ENCODE assay signal across 13 cellular contexts in the genomic region with DNA sequence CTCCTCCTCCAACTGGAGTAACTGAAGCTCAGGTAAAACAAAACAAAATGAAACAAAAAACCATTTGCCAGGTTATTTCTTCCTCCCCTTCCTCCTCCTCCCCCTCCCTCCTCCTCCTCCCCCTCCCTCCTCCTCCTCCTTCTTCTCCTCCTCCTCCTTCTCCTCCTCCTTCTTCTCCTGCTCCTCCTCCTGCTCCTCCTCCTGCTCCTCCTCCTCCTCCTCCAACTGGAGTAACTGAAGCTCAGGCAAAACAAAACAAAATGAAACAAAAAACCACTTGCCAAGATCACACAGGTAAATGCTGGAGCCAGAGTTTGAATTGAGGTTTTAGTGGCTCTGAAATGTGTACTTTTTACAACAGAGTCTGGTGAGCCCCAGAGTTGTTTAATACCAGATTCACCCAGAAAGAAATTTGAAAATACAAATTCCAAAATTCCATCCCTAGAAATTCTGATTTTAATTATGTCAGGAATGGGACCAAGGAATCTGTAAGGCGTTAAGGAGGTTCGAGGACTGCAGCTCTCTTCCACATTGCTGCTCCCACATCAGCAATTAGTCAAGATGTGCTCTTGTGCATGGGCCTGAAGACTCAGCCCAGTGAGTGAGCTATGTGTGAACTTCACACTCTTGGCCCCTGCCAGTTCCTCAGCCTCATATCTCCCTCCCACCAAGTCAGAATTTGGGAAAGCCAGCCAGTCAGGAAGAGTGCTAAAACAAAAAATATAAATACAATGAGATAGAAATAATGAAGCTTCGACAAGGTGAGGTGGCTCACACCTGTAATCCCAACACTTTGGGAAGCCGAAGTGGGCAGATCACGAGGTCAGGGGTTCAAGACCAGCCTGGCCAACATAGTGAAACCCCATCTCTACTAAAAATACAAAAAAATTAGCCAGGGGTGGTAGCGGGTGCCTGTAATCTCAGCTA. TPM values are rescaled to one million over a fixed set of nuclear protein-coding genes. Genes with fewer than 3 reads are reported as not detected.
DNase-seq lines count a peak whose midpoint lies in the region; FAIRE-seq and TF ChIP-seq lines count a peak whose summit lies in the region.
"Had no signal": no experiment of that assay in that cellular context is flagged by ENCODE, and none has a peak within 500 bp of the region (broad histone marks: within the 10 kb centered on the region; RNA-seq: fewer than 3 reads in every experiment).

No MANE protein-coding gene starts in this region.

- H3K79me2 ChIP-seq in SK-N-SH (ENCODE audit: insufficient read depth): no peaks in the 10 kb centered on the region

- H3K27ac ChIP-seq in SK-N-SH (ENCODE audit: low read depth in 2 of 2, low read length in 1 of 2): no peak overlapping the region
- H3K27ac ChIP-seq in small intestine (ENCODE audit: low read depth in 1 of 2, low read length in 1 of 2): no peak overlapping the region
- H3K27ac ChIP-seq: 22Rv1, thoracic aorta had no signal

- DNase-seq in DMS53 (lab: John Stamatoyannopoulos, UW) (peak; percentile 25), DMS53 treated with DMSO at 0.1 percent for 48 hours (lab: John Stamatoyannopoulos, UW; ENCODE audit: unreplicated experiment) (no peak), SK-N-SH (no peak), fibroblast of the aortic adventitia (ENCODE audit: low read depth) (peak; percentile 30), small intestine (peak; percentile 14), GM03348 (ENCODE audit: low spot score) (no peak), NCI-H187 (lab: John Stamatoyannopoulos, UW) (no peak)
- no peak for DNase-seq in activated T-cell treated with anti-CD3 and anti-CD28 coated beads, Interleukin-2, amount 50 U/mL, for 48 hours
- DNase-seq: DMS79 treated with DMSO at 0.1 percent for 48 hours, erythroblast, left ventricle myocardium superior had no signal

- H3K9me2 ChIP-seq in SK-N-SH: no peaks in the 10 kb centered on the region

- no peak for TF ChIP-seq EP300 in SK-N-SH (IDR thresholded peaks at IDR 0.05; ENCODE audit: borderline replicate concordance in 1 of 2, low read depth in 1 of 2, low read length in 1 of 2)

- 87% methylated on average over 6 of the region's 6 CpGs for WGBS in SK-N-SH (ENCODE audit: low lambda C conversion rate)
- WGBS in small intestine, 3 donors: 79 to 89% (median 81%) methylated on average over 6 of the region's 6 CpGs

- TF ChIP-seq CTCF in SK-N-SH (IDR thresholded peaks at IDR 0.05): no peak
- TF ChIP-seq CTCF in fibroblast of the aortic adventitia (IDR thresholded peaks at IDR 0.05; ENCODE audit: insufficient read depth, low read length): no peak

- peak overlapping the region; percentile 41; the same call in 1 of the 2 replicates for H2AFZ ChIP-seq in SK-N-SH (ENCODE audit: low read depth)

- H3K4me1 ChIP-seq in SK-N-SH (ENCODE audit: control insufficient read depth in 1 of 2, insufficient read depth in 2 of 2, low read depth in 1 of 2, low read length in 1 of 2) (no peaks in the 10 kb centered on the region), small intestine (ENCODE audit: control insufficient read depth in 2 of 2, insufficient read depth in 1 of 2, low read depth in 1 of 2, low read length in 1 of 2) (no peaks in the 10 kb centered on the region)

- TF ChIP-seq RAD21 in SK-N-SH (IDR thresholded peaks at IDR 0.05; ENCODE audit: low read length): no peak

- no peak for FAIRE-seq in small intestine (lab: Jason Lieb, UNC)

- no peaks in the 10 kb centered on the region for H3F3A ChIP-seq in SK-N-SH (replicated peaks; ENCODE audit: insufficient read depth)

- no peaks in the 10 kb centered on the region for H3K27me3 ChIP-seq in SK-N-SH (ENCODE audit: insufficient read depth)
- peaks cover 0 to 2% of the 10 kb centered on the region in 2 donors for H3K27me3 ChIP-seq in small intestine (ENCODE audit: control insufficient read depth in 2 of 2, insufficient read depth in 2 of 2, low read length in 2 of 2)

- H3K9ac ChIP-seq in SK-N-SH: no peak overlapping the region

- no peaks in the 10 kb centered on the region for H4K20me1 ChIP-seq in SK-N-SH (ENCODE audit: insufficient read depth)

- no peaks in the 10 kb centered on the region for H3K9me3 ChIP-seq in SK-N-SH
- no peaks in the 10 kb centered on the region for H3K9me3 ChIP-seq in small intestine (ENCODE audit: control insufficient read depth, low read depth)
- H3K9me3 ChIP-seq: thoracic aorta had no signal

- no peak overlapping the region for H3K4me2 ChIP-seq in SK-N-SH

- POLR2A ChIA-PET in SK-N-SH (lab: Yijun Ruan, JAX): interaction anchor here (1.6 kb wide), 1 partner anchor 31 kb away, joined by 3 read pairs; the partner anchor contains the start of gene ZNF770

- CTCF ChIA-PET in SK-N-SH (lab: Yijun Ruan, JAX): interaction anchor here (0.8 to 1.1 kb wide), 2 partner anchors 17 to 38 kb away, joined by 3 read pairs; no protein-coding TSS in a partner anchor

- H3K4me3 ChIP-seq in SK-N-SH (ENCODE audit: low read depth in 2 of 2, low read length in 1 of 2) (no peak overlapping the region), fibroblast of the aortic adventitia (ENCODE audit: low read depth, low read length) (no peak overlapping the region), small intestine (ENCODE audit: low read depth in 1 of 2, low read length in 2 of 2) (no peak overlapping the region)
- H3K4me3 ChIP-seq: thoracic aorta had no signal

- H3K36me3 ChIP-seq in SK-N-SH (replicated peaks in 1 of 2; ENCODE audit: control insufficient read depth in 1 of 2, insufficient read depth in 2 of 2, low read length in 1 of 2) (no peaks in the 10 kb centered on the region), small intestine (ENCODE audit: control insufficient read depth in 2 of 2, insufficient read depth in 2 of 2, low read length in 2 of 2) (no peaks in the 10 kb centered on the region)
- H3K36me3 ChIP-seq: thoracic aorta had no signal

TF ChIP-seq in SK-N-SH, 30 proteins besides CTCF, POLR2A, EP300 and RAD21 (continues in another document):
- no peak for TF ChIP-seq RCOR1 (IDR thresholded peaks at IDR 0.05; ENCODE audit: low read length)
- no peak for TF ChIP-seq PBX3 (IDR thresholded peaks at IDR 0.05)
- no peak for TF ChIP-seq POLR2AphosphoS5 (IDR thresholded peaks at IDR 0.05; ENCODE audit: low read depth, low read length)
- no peak for TF ChIP-seq ELF1 (IDR thresholded peaks at IDR 0.05)
- no peak for TF ChIP-seq ZBTB33 (IDR thresholded peaks at IDR 0.05; ENCODE audit: borderline replicate concordance, low read depth)
- no peak for TF ChIP-seq TAF1 (IDR thresholded peaks at IDR 0.05; ENCODE audit: borderline replicate concordance, low read depth, low read length)
- TF ChIP-seq RFX5 (IDR thresholded peaks at IDR 0.05; ENCODE audit: low read length): no peak
- no peak for TF ChIP-seq NRF1 (IDR thresholded peaks at IDR 0.05; ENCODE audit: low read depth, low read length)
- TF ChIP-seq MAX (IDR thresholded peaks at IDR 0.05; ENCODE audit: low read depth): no peak
- TF ChIP-seq TEAD4 (IDR thresholded peaks at IDR 0.05; ENCODE audit: borderline replicate concordance, insufficient read depth): no peak

RNA-seq across cellular contexts. Expression of gene ZNF770, which starts 31.6 kb away (rescaled TPM):
- polyA plus RNA-seq in SK-N-SH (2012; rRNA removed) (3.8 and 5.3 TPM in 2 replicates), small intestine (10 to 100 TPM in 1 of 3 donors, 1 to 10 TPM in 2; 6.2 to 12.6 (median 7.2) TPM)
- polyA plus RNA-seq in SK-N-SH (2012; cell fraction: cytosol; rRNA removed): 7.4 and 7.6 TPM in 2 replicates
- 3.0 and 5.3 TPM in 2 replicates for polyA plus RNA-seq in SK-N-SH (2012; cell fraction: nucleus; rRNA removed)
- 27.4 and 36.8 TPM in 2 replicates for total RNA-seq in fibroblast of the aortic adventitia (ENCODE audit: low replicate concordance)

RNA-seq across cellular contexts. Expression of gene AQR, which starts 50.1 kb away (rescaled TPM):
- 11.6 and 19.6 TPM in 2 replicates for polyA plus RNA-seq in SK-N-SH (2012; rRNA removed)
- polyA plus RNA-seq in SK-N-SH (2012; cell fraction: cytosol; rRNA removed): 11.5 and 11.8 TPM in 2 replicates
- polyA plus RNA-seq in SK-N-SH (2012; cell fraction: nucleus; rRNA removed): 13.3 and 33.4 TPM in 2 replicates
- 33.0 and 34.6 TPM in 2 replicates for total RNA-seq in fibroblast of the aortic adventitia (ENCODE audit: low replicate concordance)
- polyA plus RNA-seq in small intestine: 1 to 10 TPM; 6.8 to 8.9 (median 8.5) TPM

Comparison
In these comparisons a context has a peak if more than half of its experiments do, and no peak if none do; other contexts are left out.
1. DNase-seq: peak in DMS53 (single experiment), fibroblast of the aortic adventitia (single experiment) and small intestine (single experiment); none in DMS53 treated with DMSO at 0.1 percent for 48 hours (single experiment), SK-N-SH (single experiment), activated T-cell treated with anti-CD3 and anti-CD28 coated beads, Interleukin-2, amount 50 U/mL, for 48 hours (0 of 2), GM03348 (single experiment) and NCI-H187 (0 of 2).